19 cellular contexts compared by ENCODE assay signal in the genomic region with DNA sequence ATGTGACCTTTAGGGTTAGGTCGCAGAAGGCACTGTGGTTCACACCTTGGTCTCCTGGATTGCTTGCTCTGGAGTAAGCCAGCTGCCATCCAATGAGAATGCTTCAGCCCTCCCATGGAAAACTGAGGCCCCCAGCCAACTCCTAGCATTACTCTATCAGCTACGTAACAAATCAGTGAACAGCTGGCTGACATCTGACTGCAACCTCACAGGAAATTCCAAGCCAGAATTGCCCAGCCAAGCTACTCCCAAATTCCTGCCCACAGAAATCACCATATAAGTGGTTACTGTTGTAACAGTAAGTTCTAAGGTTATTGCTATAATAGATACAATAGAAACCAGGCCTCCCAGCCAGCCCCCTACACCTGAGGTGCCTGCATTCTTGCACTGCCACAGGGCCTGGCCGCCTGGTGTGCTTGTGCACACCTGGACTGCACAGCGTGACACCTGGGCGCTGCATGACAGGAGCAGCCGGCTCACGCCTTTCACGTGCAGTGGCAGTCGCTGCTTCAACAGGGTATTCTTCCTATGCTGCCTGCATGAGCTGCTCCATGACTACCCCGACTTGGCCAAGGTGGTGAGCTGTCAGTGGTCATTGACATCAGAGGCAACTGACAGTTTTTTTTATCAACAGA.
DNase-seq lines count a peak whose midpoint lies in the region; ATAC-seq, FAIRE-seq and TF ChIP-seq lines count a peak whose summit lies in the region.
"Had no signal": no experiment of that assay in that cellular context is flagged by ENCODE, and none has a peak within 500 bp of the region (broad histone marks: within the 10 kb centered on the region; RNA-seq: fewer than 3 reads in every experiment).

No MANE protein-coding gene starts in this region.

- no peak for FAIRE-seq in astrocyte (lab: Jason Lieb, UNC)

- no peaks in the 10 kb centered on the region for H3K27me3 Mint-ChIP-seq in activated naive CD8-positive, alpha-beta T cell treated with anti-CD3 and anti-CD28 coated beads, Interleukin-2, amount 50 U/mL, for 24 hours
- H3K27me3 Mint-ChIP-seq in activated naive CD8-positive, alpha-beta T cell treated with anti-CD3 and anti-CD28 coated beads for 36 hours = no peaks in the 10 kb centered on the region
- no peaks in the 10 kb centered on the region for H3K27me3 Mint-ChIP-seq in astrocyte (ENCODE audit: low read depth, unreplicated experiment)
- H3K27me3 Mint-ChIP-seq: activated naive CD4-positive, alpha-beta T cell treated with anti-CD3 and anti-CD28 coated beads, Interleukin-2, amount 50 U/mL, for 24 hours; central memory CD8-positive, alpha-beta T cell had no signal

- no peaks in the 10 kb centered on the region for H4K20me1 ChIP-seq in astrocyte (ENCODE audit: insufficient read depth, low read length)

- no peak overlapping the region for H3K4me2 ChIP-seq in astrocyte (ENCODE audit: low read length)

- H3K9me3 Mint-ChIP-seq in activated naive CD8-positive, alpha-beta T cell treated with anti-CD3 and anti-CD28 coated beads, Interleukin-2, amount 50 U/mL, for 24 hours = peaks cover 8% of the 10 kb centered on the region
- H3K9me3 Mint-ChIP-seq in activated naive CD8-positive, alpha-beta T cell treated with anti-CD3 and anti-CD28 coated beads for 36 hours = peaks cover 18% of the 10 kb centered on the region
- peaks cover 7% of the 10 kb centered on the region for H3K9me3 Mint-ChIP-seq in astrocyte (ENCODE audit: unreplicated experiment)
- H3K9me3 Mint-ChIP-seq: activated naive CD4-positive, alpha-beta T cell treated with anti-CD3 and anti-CD28 coated beads, Interleukin-2, amount 50 U/mL, for 24 hours; central memory CD8-positive, alpha-beta T cell; natural killer cell had no signal

- intact Hi-C loops in testis (cut with DNase I; ENCODE audit: low total_unique reads) (no loop called here), tibial artery (cut with DNase I; ENCODE audit: low total_unique reads) (no loop called here)

- H3K36me3 ChIP-seq in astrocyte (ENCODE audit: insufficient read depth, low read length) (no peaks in the 10 kb centered on the region), testis (ENCODE audit: low read depth, missing control alignments) (no peaks in the 10 kb centered on the region), tibial artery (no peaks in the 10 kb centered on the region)
- H3K36me3 ChIP-seq: suprapubic skin had no signal

- DNase-seq in activated naive CD8-positive, alpha-beta T cell treated with anti-CD3 and anti-CD28 coated beads, Interleukin-2, amount 50 U/mL, for 24 hours = peak; percentile 6
- DNase-seq in activated naive CD8-positive, alpha-beta T cell treated with anti-CD3 and anti-CD28 coated beads for 36 hours = no peak
- DNase-seq in astrocyte (ENCODE audit: low read depth) (peak; percentile 87), foreskin melanocyte (peak; percentile 13), testis (peak; percentile 15), tibial artery (no peak)
- DNase-seq: 8988T; activated CD4-positive, alpha-beta T cell treated with anti-CD3 and anti-CD28 coated beads for 48 hours; activated T-cell treated with anti-CD3 and anti-CD28 coated beads for 4 hours; COR-L47; GF-D8; natural killer cell; NK-92 treated with Interleukin-12 subunit alpha and Interleukin-12 subunit beta, amount 100 ng/mL, for 24 hours; retina had no signal

- no peak overlapping the region for H3K4me3 Mint-ChIP-seq in activated naive CD8-positive, alpha-beta T cell treated with anti-CD3 and anti-CD28 coated beads, Interleukin-2, amount 50 U/mL, for 24 hours
- H3K4me3 Mint-ChIP-seq in activated naive CD8-positive, alpha-beta T cell treated with anti-CD3 and anti-CD28 coated beads for 36 hours = no peak overlapping the region
- no peak overlapping the region for H3K4me3 Mint-ChIP-seq in astrocyte (ENCODE audit: unreplicated experiment)
- H3K4me3 Mint-ChIP-seq: activated naive CD4-positive, alpha-beta T cell treated with anti-CD3 and anti-CD28 coated beads, Interleukin-2, amount 50 U/mL, for 24 hours; central memory CD8-positive, alpha-beta T cell; natural killer cell had no signal

- ATAC-seq in activated naive CD8-positive, alpha-beta T cell treated with anti-CD3 and anti-CD28 coated beads, Interleukin-2, amount 50 U/mL, for 24 hours = no peak
- ATAC-seq in GM19035 (IDR thresholded peaks at IDR 0.05; ENCODE audit: unreplicated experiment) (no peak), HG02798 (IDR thresholded peaks at IDR 0.05; ENCODE audit: poor library complexity, unreplicated experiment) (no peak)
- ATAC-seq: natural killer cell had no signal

- H3K9ac ChIP-seq in astrocyte (ENCODE audit: low read length) = no peak overlapping the region

- no peak for TF ChIP-seq POLR2A in testis (IDR thresholded peaks at IDR 0.05)

- H3K9me3 ChIP-seq in astrocyte (ENCODE audit: insufficient read depth, low read depth, low read length) (no peaks in the 10 kb centered on the region), testis (no peaks in the 10 kb centered on the region), tibial artery (no peaks in the 10 kb centered on the region)
- H3K9me3 ChIP-seq: suprapubic skin had no signal

- no peak overlapping the region for H3K27ac Mint-ChIP-seq in activated naive CD8-positive, alpha-beta T cell treated with anti-CD3 and anti-CD28 coated beads, Interleukin-2, amount 50 U/mL, for 24 hours
- no peak overlapping the region for H3K27ac Mint-ChIP-seq in activated naive CD8-positive, alpha-beta T cell treated with anti-CD3 and anti-CD28 coated beads for 36 hours
- peak overlapping the region; percentile 88 for H3K27ac Mint-ChIP-seq in astrocyte (ENCODE audit: unreplicated experiment)
- H3K27ac Mint-ChIP-seq: activated naive CD4-positive, alpha-beta T cell treated with anti-CD3 and anti-CD28 coated beads, Interleukin-2, amount 50 U/mL, for 24 hours; natural killer cell had no signal

- H3K27ac ChIP-seq in astrocyte (ENCODE audit: low read depth, low read length) (no peak overlapping the region), testis (no peak overlapping the region), tibial artery (no peak overlapping the region)
- H3K27ac ChIP-seq: suprapubic skin had no signal

- TF ChIP-seq CTCF in astrocyte (IDR thresholded peaks at IDR 0.05; ENCODE audit: insufficient read depth, low read depth, low read length) (no peak), testis (IDR thresholded peaks at IDR 0.05) (no peak), tibial artery (IDR thresholded peaks at IDR 0.05) (no peak)

- 87 to 93% methylated on average over 10 of the region's 10 CpGs for WGBS in testis, 2 donors

- H3K4me3 ChIP-seq in astrocyte (ENCODE audit: insufficient read depth, low read depth, low read length) (no peak overlapping the region), testis (no peak overlapping the region), tibial artery (no peak overlapping the region)
- H3K4me3 ChIP-seq: suprapubic skin had no signal

- H3K27me3 ChIP-seq in astrocyte (ENCODE audit: insufficient read depth, low read length) = no peaks in the 10 kb centered on the region
- H3K27me3 ChIP-seq in testis = no peaks in the 10 kb centered on the region
- H3K27me3 ChIP-seq in tibial artery = no peaks in the 10 kb centered on the region
- H3K27me3 ChIP-seq: suprapubic skin had no signal

- peaks cover 12% of the 10 kb centered on the region for H3K4me1 Mint-ChIP-seq in activated naive CD8-positive, alpha-beta T cell treated with anti-CD3 and anti-CD28 coated beads, Interleukin-2, amount 50 U/mL, for 24 hours
- H3K4me1 Mint-ChIP-seq in activated naive CD8-positive, alpha-beta T cell treated with anti-CD3 and anti-CD28 coated beads for 36 hours = peaks cover 18% of the 10 kb centered on the region
- H3K4me1 Mint-ChIP-seq in astrocyte (ENCODE audit: low read depth, unreplicated experiment) = peaks cover 11% of the 10 kb centered on the region

- H2AFZ ChIP-seq in astrocyte (ENCODE audit: low read depth, low read length) = no peak overlapping the region

- H3K79me2 ChIP-seq in astrocyte (ENCODE audit: insufficient read depth, low read length) = no peaks in the 10 kb centered on the region

- peaks cover 20% of the 10 kb centered on the region for H3K36me3 Mint-ChIP-seq in activated naive CD8-positive, alpha-beta T cell treated with anti-CD3 and anti-CD28 coated beads, Interleukin-2, amount 50 U/mL, for 24 hours (ENCODE audit: low read depth)
- H3K36me3 Mint-ChIP-seq in activated naive CD8-positive, alpha-beta T cell treated with anti-CD3 and anti-CD28 coated beads for 36 hours = peaks cover 42% of the 10 kb centered on the region
- H3K36me3 Mint-ChIP-seq in astrocyte (ENCODE audit: low read depth, unreplicated experiment) = peaks cover 9% of the 10 kb centered on the region
- H3K36me3 Mint-ChIP-seq: natural killer cell had no signal

- peaks cover 4% of the 10 kb centered on the region for H3K4me1 ChIP-seq in astrocyte (ENCODE audit: insufficient read depth, low read length)
- H3K4me1 ChIP-seq in testis = no peaks in the 10 kb centered on the region
- H3K4me1 ChIP-seq in tibial artery = peaks cover 0 to 9% (median 0%) of the 10 kb centered on the region in 4 donors
- H3K4me1 ChIP-seq: suprapubic skin had no signal

Comparison
In these comparisons a context has a peak if more than half of its experiments do, and no peak if none do; other contexts are left out.
1. DNase-seq: peak in activated naive CD8-positive, alpha-beta T cell treated with anti-CD3 and anti-CD28 coated beads, Interleukin-2, amount 50 U/mL, for 24 hours (single experiment), astrocyte (single experiment), foreskin melanocyte (single experiment) and testis (single experiment); none in activated naive CD8-positive, alpha-beta T cell treated with anti-CD3 and anti-CD28 coated beads for 36 hours (single experiment) and tibial artery (0 of 2).